Comparison of ENCODE assay signal across 19 cellular contexts in genomic region chr11:122720482-122720881, GRCh38.
DNase-seq lines count a peak whose midpoint lies in the region; ATAC-seq, FAIRE-seq and TF ChIP-seq lines count a peak whose summit lies in the region.
"Had no signal": no experiment of that assay in that cellular context is flagged by ENCODE, and none has a peak within 500 bp of the region (broad histone marks: within the 10 kb centered on the region; RNA-seq: fewer than 3 reads in every experiment).

No MANE protein-coding gene starts in this region.

- 81% methylated on average over 3 of the region's 3 CpGs for WGBS in A549 (ENCODE audit: missing lambda C conversion rate)

- no peak overlapping the region for H3K4me3 ChIP-seq in A549
- H3K4me3 ChIP-seq: coronary artery, lung had no signal

- TF ChIP-seq POLR2A in A549 (IDR thresholded peaks at IDR 0.05; ENCODE audit: low read length): no peak

- DNase-seq in A549 (ENCODE audit: low read depth in 1 of 2, low spot score in 1 of 2) (no peak), HFFc6 (no peak), foreskin keratinocyte (peak; percentile 58 to 85), DMS53 treated with DMSO at 0.1 percent for 48 hours (lab: John Stamatoyannopoulos, UW; ENCODE audit: unreplicated experiment) (no peak), NCI-H510A treated with DMSO at 0.1 percent for 48 hours (lab: John Stamatoyannopoulos, UW) (no peak)
- DNase-seq in activated CD8-positive, alpha-beta T cell treated with anti-CD3 and anti-CD28 coated beads, Interleukin-2, amount 10 ng/mL, durations not matched to agents 7 days and 5 days: no peak
- DNase-seq: ACHN; activated CD4-positive, alpha-beta T cell treated with anti-CD3 and anti-CD28 coated beads for 36 hours; KG1; NCI-H1436; NCI-H524; nucleus accumbens; stimulated activated CD4-positive, alpha-beta T cell treated with anti-CD3 and anti-CD28 coated beads, Interleukin-4, amount 100 ng/mL, for 4 hours; T-helper 2 cell had no signal

- peak overlapping the region in 1 of 2 experiments; percentile 75; a peak in 3 of 6 replicates for H3K27ac ChIP-seq in A549
- peak overlapping the region; percentile 52 for H3K27ac ChIP-seq in foreskin keratinocyte
- H3K27ac ChIP-seq: coronary artery, RWPE1 had no signal

- no peaks in the 10 kb centered on the region for H3K9me3 ChIP-seq in A549

- H3K4me2 ChIP-seq in A549: peak overlapping the region; percentile 56; the same call in 1 of the 3 replicates

- TF ChIP-seq RAD21 in A549 (conservative IDR thresholded peaks at IDR 0.05 in 1 of 2, IDR thresholded peaks at IDR 0.05 in 1 of 2): no peak

- H3K36me3 Mint-ChIP-seq in HFFc6 (ENCODE audit: low read depth): peaks cover 15% of the 10 kb centered on the region
- peaks cover 52% of the 10 kb centered on the region for H3K36me3 Mint-ChIP-seq in activated CD8-positive, alpha-beta T cell treated with anti-CD3 and anti-CD28 coated beads, Interleukin-2, amount 10 ng/mL, durations not matched to agents 7 days and 5 days (ENCODE audit: low read depth)

- ATAC-seq in A549 (no peak), foreskin keratinocyte (peak; percentile 83), GM21423 (IDR thresholded peaks at IDR 0.05; ENCODE audit: unreplicated experiment) (no peak), HG03196 (IDR thresholded peaks at IDR 0.05; ENCODE audit: unreplicated experiment) (no peak)
- no peak for ATAC-seq in activated CD8-positive, alpha-beta T cell treated with anti-CD3 and anti-CD28 coated beads, Interleukin-2, amount 10 ng/mL, durations not matched to agents 7 days and 5 days
- ATAC-seq: activated CD4-positive, alpha-beta T cell treated with anti-CD3 and anti-CD28 coated beads for 36 hours had no signal

- TF ChIP-seq CTCF in A549 (IDR thresholded peaks at IDR 0.05) (no peak), HFFc6 (IDR thresholded peaks at IDR 0.05) (no peak), foreskin keratinocyte (conservative IDR thresholded peaks at IDR 0.05) (peak; percentile 16)

- POLR2A ChIA-PET in A549 (lab: Yijun Ruan, JAX): interaction anchor here (0.5 kb wide), 1 partner anchor 9 kb away, joined by 3 read pairs; no protein-coding TSS in a partner anchor
- POLR2A ChIA-PET in activated CD8-positive, alpha-beta T cell treated with anti-CD3 and anti-CD28 coated beads, Interleukin-2, amount 10 ng/mL, durations not matched to agents 7 days and 5 days (lab: Charles Lee): interaction anchor here (0.6 to 3.9 kb wide), 2 partner anchors 23 to 45 kb away, joined by 3 to 23 read pairs; no protein-coding TSS in a partner anchor

- H3K4me3 Mint-ChIP-seq in HFFc6: peak overlapping the region; percentile 60; the same call in 1 of the 2 replicates
- no peak overlapping the region for H3K4me3 Mint-ChIP-seq in activated CD8-positive, alpha-beta T cell treated with anti-CD3 and anti-CD28 coated beads, Interleukin-2, amount 10 ng/mL, durations not matched to agents 7 days and 5 days
- H3K4me3 Mint-ChIP-seq: activated CD4-positive, alpha-beta T cell treated with anti-CD3 and anti-CD28 coated beads for 36 hours had no signal

- no peak for FAIRE-seq in A549 (lab: Jason Lieb, UNC)

- H3K4me1 ChIP-seq in A549 (peaks cover 49% of the 10 kb centered on the region), foreskin keratinocyte (peaks cover 22% of the 10 kb centered on the region)

- CTCF ChIA-PET in A549 (lab: Yijun Ruan, JAX): interaction anchor here (1.3 to 2.1 kb wide), 2 partner anchors 61 to 133 kb away, joined by 3 to 7 read pairs; no protein-coding TSS in a partner anchor
- CTCF ChIA-PET in activated CD8-positive, alpha-beta T cell treated with anti-CD3 and anti-CD28 coated beads, Interleukin-2, amount 10 ng/mL, durations not matched to agents 7 days and 5 days (lab: Charles Lee): interaction anchor here (1.0 to 4.5 kb wide), 10 partner anchors 19 to 92 kb away, joined by 3 to 61 read pairs (median 6); partner anchors contain the start of gene UBASH3B

- H3K9me3 Mint-ChIP-seq in HFFc6: no peaks in the 10 kb centered on the region
- no peaks in the 10 kb centered on the region for H3K9me3 Mint-ChIP-seq in activated CD8-positive, alpha-beta T cell treated with anti-CD3 and anti-CD28 coated beads, Interleukin-2, amount 10 ng/mL, durations not matched to agents 7 days and 5 days (ENCODE audit: insufficient read depth)

- no peak for TF ChIP-seq EP300 in A549 (IDR thresholded peaks at IDR 0.05)

- peaks cover 69% of the 10 kb centered on the region for H3K4me1 Mint-ChIP-seq in HFFc6 (ENCODE audit: low read depth)
- peaks cover 96% of the 10 kb centered on the region for H3K4me1 Mint-ChIP-seq in activated CD8-positive, alpha-beta T cell treated with anti-CD3 and anti-CD28 coated beads, Interleukin-2, amount 10 ng/mL, durations not matched to agents 7 days and 5 days (ENCODE audit: low read depth)

- no peaks in the 10 kb centered on the region for H3K27me3 ChIP-seq in foreskin keratinocyte

- H3K27ac Mint-ChIP-seq in HFFc6: peak overlapping the region; percentile 80
- H3K27ac Mint-ChIP-seq in activated CD8-positive, alpha-beta T cell treated with anti-CD3 and anti-CD28 coated beads, Interleukin-2, amount 10 ng/mL, durations not matched to agents 7 days and 5 days: peak overlapping the region; percentile 64
- H3K27ac Mint-ChIP-seq: activated CD4-positive, alpha-beta T cell treated with anti-CD3 and anti-CD28 coated beads for 36 hours had no signal

- no peaks in the 10 kb centered on the region; the same call in 1 of the 2 replicates for H3K27me3 Mint-ChIP-seq in HFFc6 (ENCODE audit: insufficient read depth)
- H3K27me3 Mint-ChIP-seq in activated CD8-positive, alpha-beta T cell treated with anti-CD3 and anti-CD28 coated beads, Interleukin-2, amount 10 ng/mL, durations not matched to agents 7 days and 5 days (ENCODE audit: low read depth): no peaks in the 10 kb centered on the region

TF ChIP-seq in A549, 52 proteins besides CTCF, POLR2A, EP300 and RAD21:
- TF ChIP-seq HMGXB4 (CRISPR knock-in tag; IDR thresholded peaks at IDR 0.05; ENCODE audit: borderline replicate concordance) (no peak), RNF2 (IDR thresholded peaks at IDR 0.05; ENCODE audit: borderline replicate concordance, low read depth) (no peak), REST (IDR thresholded peaks at IDR 0.05) (no peak), MAZ (IDR thresholded peaks at IDR 0.05; ENCODE audit: borderline replicate concordance, low read depth, low read length) (no peak), CHD2 (IDR thresholded peaks at IDR 0.05; ENCODE audit: low read length, partially characterized antibody) (no peak), BHLHE40 (IDR thresholded peaks at IDR 0.05; ENCODE audit: low read depth, low read length) (no peak), ZSCAN20 (CRISPR knock-in tag; IDR thresholded peaks at IDR 0.05) (no peak), TFCP2L1 (CRISPR knock-in tag; IDR thresholded peaks at IDR 0.05) (no peak), MAX (IDR thresholded peaks at IDR 0.05) (no peak)

Comparison
In these comparisons a context has a peak if more than half of its experiments do, and no peak if none do; other contexts are left out.
1. DNase-seq: peak in foreskin keratinocyte (2 of 2); none in A549 (0 of 2), HFFc6 (single experiment), activated CD8-positive, alpha-beta T cell treated with anti-CD3 and anti-CD28 coated beads, Interleukin-2, amount 10 ng/mL, durations not matched to agents 7 days and 5 days (single experiment), DMS53 treated with DMSO at 0.1 percent for 48 hours (single experiment) and NCI-H510A treated with DMSO at 0.1 percent for 48 hours (single experiment).